ENCODE assay signal across 8 cellular contexts in genomic region chr9:95494022-95494415, GRCh38. TPM values are rescaled to one million over a fixed set of nuclear protein-coding genes. Genes with fewer than 3 reads are reported as not detected.
DNase-seq lines count a peak whose midpoint lies in the region; ATAC-seq and TF ChIP-seq lines count a peak whose summit lies in the region.

No MANE protein-coding gene starts in this region.

- intact Hi-C loops in cardiac septum (cut with DNase I): no loop called here

- no peak for ATAC-seq in GM23338

- H3F3A ChIP-seq in GM23338 (replicated peaks; ENCODE audit: low read depth): no peaks in the 10 kb centered on the region; the same call in 1 of the 2 replicates

- H3K36me3 ChIP-seq in GM23338 (ENCODE audit: insufficient read depth): no peaks in the 10 kb centered on the region

- H3K27me3 Mint-ChIP-seq in GM23338 (ENCODE audit: insufficient read depth, low read depth, poor library complexity) (peaks cover 7% of the 10 kb centered on the region), chondrocyte (ENCODE audit: low read depth) (no peaks in the 10 kb centered on the region)

- peaks cover 100% of the 10 kb centered on the region for H3K79me2 ChIP-seq in GM23338 (replicated peaks; ENCODE audit: insufficient read depth)

- H3K4me2 ChIP-seq in GM23338: no peak overlapping the region; the same call in 1 of the 2 replicates

- DNase-seq in NCI-H1436 (lab: John Stamatoyannopoulos, UW) (peak; percentile 64), NCI-H1436 treated with DMSO at 0.1 percent for 48 hours (lab: John Stamatoyannopoulos, UW) (no peak), NCI-H1694 (lab: John Stamatoyannopoulos, UW) (peak; percentile 64), activated T-cell treated with anti-CD3 and anti-CD28 coated beads for 4 hours (peak; percentile 31), midbrain (lab: John Stamatoyannopoulos, UW) (peak; percentile 81), GM23338 (ENCODE audit: low spot score) (no peak), cardiac septum (ENCODE audit: low spot score) (no peak), chondrocyte (ENCODE audit: low spot score) (no peak)

- no peak overlapping the region for H3K27ac ChIP-seq in GM23338 (ENCODE audit: low read depth)

- H4K20me1 ChIP-seq in GM23338 (replicated peaks; ENCODE audit: insufficient read depth): peaks cover 22% of the 10 kb centered on the region

- H3K4me1 Mint-ChIP-seq in GM23338 (peaks cover 60% of the 10 kb centered on the region), chondrocyte (ENCODE audit: low read depth) (peaks cover 29% of the 10 kb centered on the region)

- H3K4me3 Mint-ChIP-seq in GM23338: no peak overlapping the region
- H3K4me3 Mint-ChIP-seq in chondrocyte (ENCODE audit: unreplicated experiment): no peak overlapping the region

- H2AFZ ChIP-seq in GM23338: no peak overlapping the region

- no peaks in the 10 kb centered on the region; the same call in 2 of the 3 replicates for H3K36me3 Mint-ChIP-seq in GM23338 (ENCODE audit: low read depth)
- peaks cover 1% of the 10 kb centered on the region for H3K36me3 Mint-ChIP-seq in chondrocyte (ENCODE audit: low read depth)

- H3K4me3 ChIP-seq in GM23338: no peak overlapping the region

- no peaks in the 10 kb centered on the region for H3K27me3 ChIP-seq in GM23338 (ENCODE audit: insufficient read depth)

- no peak overlapping the region for H3K27ac Mint-ChIP-seq in GM23338
- no peak overlapping the region for H3K27ac Mint-ChIP-seq in chondrocyte (ENCODE audit: unreplicated experiment)

- H3K9me2 ChIP-seq in GM23338 (ENCODE audit: insufficient read depth): no peaks in the 10 kb centered on the region; the same call in 1 of the 2 replicates

- peaks cover 63% of the 10 kb centered on the region for H3K4me1 ChIP-seq in GM23338 (ENCODE audit: insufficient read depth)

- TF ChIP-seq CTCF in GM23338 (conservative IDR thresholded peaks at IDR 0.05; ENCODE audit: low read depth in 2 of 2): no peak
- TF ChIP-seq CTCF in chondrocyte (IDR thresholded peaks at IDR 0.05): no peak

- no peaks in the 10 kb centered on the region for H3K9me3 Mint-ChIP-seq in GM23338
- H3K9me3 Mint-ChIP-seq in chondrocyte (ENCODE audit: low read depth): no peaks in the 10 kb centered on the region

TF ChIP-seq in GM23338, 12 proteins besides CTCF, POLR2A, EP300 and RAD21:
- TF ChIP-seq ETS1 (IDR thresholded peaks at IDR 0.05): no peak
- TF ChIP-seq STAT1 (IDR thresholded peaks at IDR 0.05; ENCODE audit: unreplicated experiment): no peak
- TF ChIP-seq ZNF331 (CRISPR knock-in tag; IDR thresholded peaks at IDR 0.05; ENCODE audit: low read depth): no peak

RNA-seq across cellular contexts. Expression of gene PTCH1, which starts 22.8 kb away (rescaled TPM):
- 34.1 and 36.9 TPM in 2 replicates for total RNA-seq in GM23338 (2014; rRNA removed; shearing (Covaris generic))
- 19.7 and 21.4 TPM in 2 replicates for polyA plus RNA-seq in GM23338 (2016; fragmentation: Nextera tagmentation; extraction: Ambion mirVana)
- total RNA-seq in cardiac septum (4.3 TPM), chondrocyte (5.7 to 10.4 TPM (median 6.4 TPM) in 3 replicates)

Comparison
In these comparisons a context has a peak if more than half of its experiments do, and no peak if none do; other contexts are left out.
1. DNase-seq: peak in NCI-H1436 (single experiment), NCI-H1694 (single experiment), activated T-cell treated with anti-CD3 and anti-CD28 coated beads for 4 hours (single experiment) and midbrain (single experiment); none in NCI-H1436 treated with DMSO at 0.1 percent for 48 hours (single experiment), GM23338 (single experiment), cardiac septum (single experiment) and chondrocyte (single experiment).